Comparison of ENCODE assay signal across 1 cellular context in genomic region chr6:7540595-7540994, GRCh38.
TF ChIP-seq lines count a peak whose summit lies in the region.

No MANE protein-coding gene starts in this region.

TF ChIP-seq in endothelial cell of umbilical vein, 7 proteins besides CTCF, POLR2A, EP300 and RAD21:
- TF ChIP-seq FOS (IDR thresholded peaks at IDR 0.05; ENCODE audit: borderline replicate concordance, insufficient read depth, low read length) = no peak
- TF ChIP-seq POLR2AphosphoS5 (IDR thresholded peaks at IDR 0.05; ENCODE audit: insufficient read depth, low read depth, low read length) = no peak
- TF ChIP-seq MYC (IDR thresholded peaks at IDR 0.05; ENCODE audit: low read depth, low read length) = no peak
- TF ChIP-seq GATA2 (IDR thresholded peaks at IDR 0.05; ENCODE audit: insufficient read depth, insufficient read length, low read depth, low read length) = no peak
- TF ChIP-seq JUN (IDR thresholded peaks at IDR 0.05; ENCODE audit: borderline replicate concordance, insufficient read depth, insufficient read length, low read depth) = no peak
- no peak for TF ChIP-seq EZH2 (IDR thresholded peaks at IDR 0.05; ENCODE audit: borderline replicate concordance, low read depth, low read length, severe bottlenecking)
- TF ChIP-seq MAX (IDR thresholded peaks at IDR 0.05; ENCODE audit: insufficient read depth, insufficient read length) = no peak
